In genomic region chr13:31485183-31485582, GRCh38 we compare ENCODE assay signal across 22 cellular contexts.
A peak's percentile ranks its signal among the peaks of the same experiment; 100 is the strongest.
DNase-seq lines count a peak whose midpoint lies in the region; ATAC-seq, FAIRE-seq and TF ChIP-seq lines count a peak whose summit lies in the region.
"Had no signal": no experiment of that assay in that cellular context is flagged by ENCODE, and none has a peak within 500 bp of the region (broad histone marks: within the 10 kb centered on the region; RNA-seq: fewer than 3 reads in every experiment).

No MANE protein-coding gene starts in this region.

- H3F3A ChIP-seq in neural progenitor cell (ENCODE audit: low read depth) = no peaks in the 10 kb centered on the region

- intact Hi-C loops in activated CD4-positive, alpha-beta T cell treated with anti-CD3 and anti-CD28 coated beads for 36 hours (cut with DNase I, micrococcal nuclease) = no loop called here

- no peak for FAIRE-seq in bronchial epithelial cell (lab: Jason Lieb, UNC)
- FAIRE-seq: H54, small intestine had no signal

- DNase-seq in NCI-H1092 treated with DMSO at 0.1 percent for 48 hours (lab: John Stamatoyannopoulos, UW) = peak; percentile 9
- no peak for DNase-seq in NCI-H1092 (lab: John Stamatoyannopoulos, UW)
- peak; percentile 86 for DNase-seq in NB4 (ENCODE audit: low read depth)
- DNase-seq in bronchial epithelial cell (ENCODE audit: low read depth) = peak; percentile 15
- no peak for DNase-seq in neural progenitor cell (ENCODE audit: low spot score)
- DNase-seq in activated CD4-positive, alpha-beta T cell treated with anti-CD3 and anti-CD28 coated beads for 36 hours = no peak
- DNase-seq: activated effector memory CD4-positive, alpha-beta T cell treated with anti-CD3 and anti-CD28 coated beads, Interleukin-2, amount 50 U/mL, for 16 hours; DND-41; erythroblast; hypothalamus; left cardiac atrium; NCI-H510A treated with DMSO at 0.1 percent for 48 hours; small intestine; transverse colon had no signal

- H3K79me2 ChIP-seq in neural progenitor cell (ENCODE audit: low read depth) = no peaks in the 10 kb centered on the region

- no peaks in the 10 kb centered on the region for H3K4me1 ChIP-seq in neural progenitor cell
- H3K4me1 ChIP-seq: transverse colon had no signal

- no peaks in the 10 kb centered on the region for H3K9me3 ChIP-seq in neural progenitor cell (ENCODE audit: low read depth)
- H3K9me3 ChIP-seq: transverse colon had no signal

- POLR2A ChIA-PET in activated CD4-positive, alpha-beta T cell treated with anti-CD3 and anti-CD28 coated beads for 36 hours (lab: Charles Lee) = no interaction called here

- no peaks in the 10 kb centered on the region for H4K20me1 ChIP-seq in neural progenitor cell (ENCODE audit: low read depth)

- no peak overlapping the region for H3K27ac Mint-ChIP-seq in neural progenitor cell
- no peak overlapping the region for H3K27ac Mint-ChIP-seq in activated CD4-positive, alpha-beta T cell treated with anti-CD3 and anti-CD28 coated beads for 36 hours
- H3K27ac Mint-ChIP-seq: CD14-positive monocyte; stimulated activated memory B cell treated with anti-CD40 and anti-IgM and Interleukin-4, amounts not matched to agents 10 μg/mL and 1 μg/mL and 100 μg/mL, for 72 hours; T-helper 1 cell treated with Interleukin-12 subunit alpha and Interleukin-12 subunit beta and Interleukin-4 antibody, amounts not matched to agents 30 μg/mL and 1 μg/mL, for 36 hours had no signal

- no peak overlapping the region for H3K27ac ChIP-seq in neural progenitor cell
- H3K27ac ChIP-seq: 22Rv1, coronary artery, transverse colon had no signal

- H3K4me2 ChIP-seq in neural progenitor cell = no peak overlapping the region

- H3K4me3 Mint-ChIP-seq in neural progenitor cell = no peak overlapping the region
- no peak overlapping the region for H3K4me3 Mint-ChIP-seq in activated CD4-positive, alpha-beta T cell treated with anti-CD3 and anti-CD28 coated beads for 36 hours
- H3K4me3 Mint-ChIP-seq: CD14-positive monocyte; stimulated activated memory B cell treated with anti-CD40 and anti-IgM and Interleukin-4, amounts not matched to agents 10 μg/mL and 1 μg/mL and 100 μg/mL, for 72 hours; T-helper 1 cell treated with Interleukin-12 subunit alpha and Interleukin-12 subunit beta and Interleukin-4 antibody, amounts not matched to agents 30 μg/mL and 1 μg/mL, for 36 hours had no signal

- H3K36me3 ChIP-seq in bronchial epithelial cell (ENCODE audit: control insufficient read depth, insufficient read depth, low read length) = no peaks in the 10 kb centered on the region
- H3K36me3 ChIP-seq in neural progenitor cell = no peaks in the 10 kb centered on the region
- H3K36me3 ChIP-seq: transverse colon had no signal

- CTCF ChIA-PET in activated CD4-positive, alpha-beta T cell treated with anti-CD3 and anti-CD28 coated beads for 36 hours (lab: Charles Lee) = no interaction called here

- TF ChIP-seq POLR2A in NB4 (IDR thresholded peaks at IDR 0.05; ENCODE audit: extremely low read depth, insufficient read length) = no peak

- H2AFZ ChIP-seq in neural progenitor cell (replicated peaks) = peak overlapping the region; percentile 27

- H3K27me3 Mint-ChIP-seq in neural progenitor cell (ENCODE audit: insufficient read depth, low read depth) = peaks cover 2% of the 10 kb centered on the region
- peaks cover under 1% of the 10 kb centered on the region for H3K27me3 Mint-ChIP-seq in activated CD4-positive, alpha-beta T cell treated with anti-CD3 and anti-CD28 coated beads for 36 hours

- H3K9ac ChIP-seq in neural progenitor cell = no peak overlapping the region

- no peak for TF ChIP-seq CTCF in NB4 (IDR thresholded peaks at IDR 0.05; ENCODE audit: low read depth, low read length)
- TF ChIP-seq CTCF in bronchial epithelial cell (IDR thresholded peaks at IDR 0.05; ENCODE audit: insufficient read depth, low read length, severe bottlenecking) = no peak
- TF ChIP-seq CTCF in neural progenitor cell (IDR thresholded peaks at IDR 0.05) = no peak

- no peaks in the 10 kb centered on the region for H3K9me3 Mint-ChIP-seq in neural progenitor cell
- H3K9me3 Mint-ChIP-seq in activated CD4-positive, alpha-beta T cell treated with anti-CD3 and anti-CD28 coated beads for 36 hours (ENCODE audit: low read depth) = no peaks in the 10 kb centered on the region
- H3K9me3 Mint-ChIP-seq: stimulated activated memory B cell treated with anti-CD40 and anti-IgM and Interleukin-4, amounts not matched to agents 10 μg/mL and 1 μg/mL and 100 μg/mL, for 72 hours; T-helper 1 cell treated with Interleukin-12 subunit alpha and Interleukin-12 subunit beta and Interleukin-4 antibody, amounts not matched to agents 30 μg/mL and 1 μg/mL, for 36 hours had no signal

- H3K4me3 ChIP-seq in NB4 (ENCODE audit: low read depth, low read length) (peak overlapping the region; percentile 34), bronchial epithelial cell (ENCODE audit: low read depth, low read length) (no peak overlapping the region), neural progenitor cell (no peak overlapping the region)
- H3K4me3 ChIP-seq: coronary artery, transverse colon had no signal

- no peaks in the 10 kb centered on the region for H3K36me3 Mint-ChIP-seq in neural progenitor cell
- H3K36me3 Mint-ChIP-seq in activated CD4-positive, alpha-beta T cell treated with anti-CD3 and anti-CD28 coated beads for 36 hours (ENCODE audit: low read depth) = no peaks in the 10 kb centered on the region
- H3K36me3 Mint-ChIP-seq: CD14-positive monocyte; stimulated activated memory B cell treated with anti-CD40 and anti-IgM and Interleukin-4, amounts not matched to agents 10 μg/mL and 1 μg/mL and 100 μg/mL, for 72 hours had no signal

- no peak for ATAC-seq in activated CD4-positive, alpha-beta T cell treated with anti-CD3 and anti-CD28 coated beads for 36 hours
- ATAC-seq in HG02610 (IDR thresholded peaks at IDR 0.05; ENCODE audit: unreplicated experiment) (no peak), HG03565 (IDR thresholded peaks at IDR 0.05; ENCODE audit: unreplicated experiment) (no peak)
- ATAC-seq: stimulated activated memory B cell treated with anti-CD40 and anti-IgM and Interleukin-4, amounts not matched to agents 10 μg/mL and 1 μg/mL and 100 μg/mL, for 72 hours had no signal

- H3K27me3 ChIP-seq in bronchial epithelial cell (ENCODE audit: control insufficient read depth, insufficient read depth, low read length) (no peaks in the 10 kb centered on the region), neural progenitor cell (no peaks in the 10 kb centered on the region)
- H3K27me3 ChIP-seq: transverse colon had no signal

- no peaks in the 10 kb centered on the region for H3K4me1 Mint-ChIP-seq in neural progenitor cell
- no peaks in the 10 kb centered on the region for H3K4me1 Mint-ChIP-seq in activated CD4-positive, alpha-beta T cell treated with anti-CD3 and anti-CD28 coated beads for 36 hours
- H3K4me1 Mint-ChIP-seq: CD14-positive monocyte; stimulated activated memory B cell treated with anti-CD40 and anti-IgM and Interleukin-4, amounts not matched to agents 10 μg/mL and 1 μg/mL and 100 μg/mL, for 72 hours had no signal

Comparison
In these comparisons a context has a peak if more than half of its experiments do, and no peak if none do; other contexts are left out.
1. DNase-seq: peak in NCI-H1092 treated with DMSO at 0.1 percent for 48 hours (single experiment), NB4 (single experiment) and bronchial epithelial cell (single experiment); none in NCI-H1092 (single experiment), neural progenitor cell (single experiment) and activated CD4-positive, alpha-beta T cell treated with anti-CD3 and anti-CD28 coated beads for 36 hours (single experiment).